In the genomic region with DNA sequence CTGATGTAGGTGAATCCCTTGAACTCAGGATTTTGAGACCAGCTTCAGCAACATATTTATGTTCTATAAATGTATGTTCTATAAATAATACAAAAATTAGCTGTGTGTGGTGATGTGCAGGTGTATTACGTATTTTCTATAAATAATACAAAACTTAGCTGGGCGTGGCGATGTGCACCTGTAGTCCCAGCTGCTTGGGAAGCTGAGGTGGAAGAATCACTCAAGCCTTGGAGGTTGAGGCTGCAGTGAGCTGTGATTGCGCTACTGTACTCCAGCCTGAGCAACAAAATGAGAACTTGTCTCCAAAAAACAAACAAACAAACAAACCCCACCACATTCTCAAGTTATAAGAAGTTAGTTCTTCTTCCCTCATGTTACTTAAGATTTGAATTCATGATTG, we compare ENCODE assay signal across 19 cellular contexts. TPM values are rescaled to one million over a fixed set of nuclear protein-coding genes. Genes with fewer than 3 reads are reported as not detected.
A peak's percentile ranks its signal among the peaks of the same experiment; 100 is the strongest.
DNase-seq lines count a peak whose midpoint lies in the region; ATAC-seq, FAIRE-seq and TF ChIP-seq lines count a peak whose summit lies in the region.
"Had no signal": no experiment of that assay in that cellular context is flagged by ENCODE, and none has a peak within 500 bp of the region (broad histone marks: within the 10 kb centered on the region; RNA-seq: fewer than 3 reads in every experiment).

No MANE protein-coding gene starts in this region.

- TF ChIP-seq RAD21 in GM12878 (IDR thresholded peaks at IDR 0.05; ENCODE audit: insufficient read depth, low read depth, low read length): no peak

- no peaks in the 10 kb centered on the region for H3K36me3 ChIP-seq in OCI-LY1 (ENCODE audit: insufficient read depth, low read length)
- no peaks in the 10 kb centered on the region for H3K36me3 ChIP-seq in GM12878 (ENCODE audit: control insufficient read depth in 2 of 2, insufficient read depth in 2 of 2, low read length in 1 of 2)

- no TSS peak for BruUV-seq in GM12878 (replicated peaks; lab: Mats Ljungman, UMichigan)

- H2AFZ ChIP-seq in OCI-LY1 (ENCODE audit: low read length): no peak overlapping the region
- H2AFZ ChIP-seq in GM12878 (ENCODE audit: control insufficient read depth, low read depth, low read length): no peak overlapping the region
- H2AFZ ChIP-seq: GM23248 had no signal

- no peaks in the 10 kb centered on the region for H3K9me2 ChIP-seq in OCI-LY1 (ENCODE audit: low read depth, low read length)

- intact Hi-C loops in GM12878 (cut with micrococcal nuclease; ENCODE audit: unreplicated experiment): no loop called here

- TF ChIP-seq CTCF in OCI-LY1 (IDR thresholded peaks at IDR 0.05; ENCODE audit: low read length): no peak
- no peak for TF ChIP-seq CTCF in GM12878 (IDR thresholded peaks at IDR 0.05 in 2 of 3, conservative IDR thresholded peaks at IDR 0.05 in 1 of 3; ENCODE audit: control insufficient read depth in 2 of 3, extremely low read depth in 1 of 3, insufficient read depth in 1 of 3, low read depth in 3 of 3, low read length in 3 of 3)

- in situ Hi-C loops in GM12878 (cut with MboI): no loop called here

- POLR2A ChIA-PET in GM12878 (lab: Charles Lee): no interaction called here

- RAD21 ChIA-PET in GM12878 (lab: Charles Lee; ENCODE audit: unreplicated experiment): no interaction called here

- H3K9me3 ChIP-seq in OCI-LY1 (ENCODE audit: low read length) (0 out of 2 replicates have a peak, but pooled peaks cover 6% of the 10 kb centered on the region), GM12878 (replicated peaks; ENCODE audit: control insufficient read depth, insufficient read depth, low read length) (no peaks in the 10 kb centered on the region; the same call in 2 of the 3 replicates)

- TF ChIP-seq POLR2A in GM12878 (IDR thresholded peaks at IDR 0.05; ENCODE audit: low read depth, low read length): no peak

- no peak for FAIRE-seq in GM12878 (lab: Jason Lieb, UNC)
- FAIRE-seq: GM19239, H1 had no signal

- H3K4me1 Mint-ChIP-seq in natural killer cell treated with Interleukin-12 subunit alpha and Interleukin-12 subunit beta and Interleukin-15 and Interleukin-18, amount 100 ng/mL, for 72 hours (ENCODE audit: low read depth in 2 of 2): peaks cover 48 to 49% of the 10 kb centered on the region in 2 donors

- H3K79me2 ChIP-seq in OCI-LY1 (ENCODE audit: insufficient read depth, low read length) (no peaks in the 10 kb centered on the region), GM12878 (ENCODE audit: control insufficient read depth, insufficient read depth, low read length) (no peaks in the 10 kb centered on the region)

- no peak for TF ChIP-seq EP300 in GM12878 (IDR thresholded peaks at IDR 0.05; ENCODE audit: borderline replicate concordance in 1 of 2, control insufficient read depth in 1 of 2, low read depth in 2 of 2, low read length in 2 of 2)

- no peaks in the 10 kb centered on the region for H3F3A ChIP-seq in OCI-LY1 (ENCODE audit: insufficient read depth, low read length)

- peak overlapping the region; percentile 16 for H3K4me3 Mint-ChIP-seq in natural killer cell treated with Interleukin-12 subunit alpha and Interleukin-12 subunit beta and Interleukin-15 and Interleukin-18, amount 100 ng/mL, for 72 hours
- H3K4me3 Mint-ChIP-seq: CD4-positive, alpha-beta memory T cell had no signal

- CTCF ChIA-PET in GM12878 (lab: Yijun Ruan, JAX): no interaction called here

- H3K27ac Mint-ChIP-seq in natural killer cell treated with Interleukin-12 subunit alpha and Interleukin-12 subunit beta and Interleukin-15 and Interleukin-18, amount 100 ng/mL, for 72 hours: peak overlapping the region; percentile 55 to 95
- H3K27ac Mint-ChIP-seq: CD4-positive, alpha-beta memory T cell had no signal

- H3K27me3 ChIP-seq in OCI-LY1 (ENCODE audit: insufficient read depth, low read length) (no peaks in the 10 kb centered on the region), GM12878 (replicated peaks in 1 of 2; ENCODE audit: control insufficient read depth in 2 of 2, insufficient read depth in 2 of 2, low read length in 1 of 2) (no peaks in the 10 kb centered on the region)

- ATAC-seq in GM12878 (no peak), HG03175 (IDR thresholded peaks at IDR 0.05; ENCODE audit: unreplicated experiment) (no peak)
- no peak for ATAC-seq in natural killer cell treated with Interleukin-12 subunit alpha and Interleukin-12 subunit beta and Interleukin-15 and Interleukin-18, amount 100 ng/mL, for 72 hours

- H3K36me3 Mint-ChIP-seq in natural killer cell treated with Interleukin-12 subunit alpha and Interleukin-12 subunit beta and Interleukin-15 and Interleukin-18, amount 100 ng/mL, for 72 hours: peaks cover 27% of the 10 kb centered on the region
- H3K36me3 Mint-ChIP-seq: CD4-positive, alpha-beta memory T cell had no signal

- H3K27ac ChIP-seq in OCI-LY1 (ENCODE audit: low read depth, low read length, poor library complexity, severe bottlenecking) (peak overlapping the region; percentile 99), GM12878 (ENCODE audit: control insufficient read depth, insufficient read depth) (no peak overlapping the region)
- H3K27ac ChIP-seq: GM23248 had no signal

- 0% methylated on average over 4 of the region's 4 CpGs for WGBS in GM12878 (ENCODE audit: insufficient coverage, insufficient replicate concordance, low lambda C conversion rate, missing lambda C conversion rate)

- H3K4me3 ChIP-seq in OCI-LY1 (ENCODE audit: low read depth, low read length, poor library complexity, severe bottlenecking) (no peak overlapping the region), GM12878 (no peak overlapping the region)
- H3K4me3 ChIP-seq: GM23248 had no signal

- H4K20me1 ChIP-seq in OCI-LY1 (ENCODE audit: insufficient read depth, low read length): no peaks in the 10 kb centered on the region
- H4K20me1 ChIP-seq in GM12878 (ENCODE audit: control insufficient read depth, insufficient read depth): no peaks in the 10 kb centered on the region

- H3K4me1 ChIP-seq in OCI-LY1 (ENCODE audit: insufficient read depth, low read length, severe bottlenecking) (peaks cover 49% of the 10 kb centered on the region), GM12878 (ENCODE audit: control insufficient read depth, insufficient read depth, low read length) (peaks cover 3% of the 10 kb centered on the region)

- SMC1A ChIA-PET in GM12878 (lab: Charles Lee; ENCODE audit: uncharacterized antibody, unreplicated experiment): interaction anchor here (0.7 kb wide), 1 partner anchor 240 kb away, joined by 3 read pairs; no protein-coding TSS in a partner anchor

- H3K9ac ChIP-seq in OCI-LY1 (ENCODE audit: low read length) (peak overlapping the region; percentile 10; the same call in 1 of the 2 replicates), GM12878 (ENCODE audit: control insufficient read depth, insufficient read depth, low read length) (no peak overlapping the region)
- H3K9ac ChIP-seq: GM23248 had no signal

- DNase-seq in GM12878 (ENCODE audit: low read depth, low spot score) (no peak), kidney glomerular epithelial cell (lab: John Stamatoyannopoulos, UW) (no peak), DMS 273 (lab: John Stamatoyannopoulos, UW; ENCODE audit: unreplicated experiment) (no peak)
- no peak for DNase-seq in natural killer cell treated with Interleukin-12 subunit alpha and Interleukin-12 subunit beta and Interleukin-15 and Interleukin-18, amount 100 ng/mL, for 72 hours (ENCODE audit: low spot score)
- DNase-seq: C1 segment of cervical spinal cord; Calu3; CD4-positive, alpha-beta memory T cell; COR-L47; DMS153; DMS79; GM23248; H7; HCEC 1CT had no signal

- H3K9me3 Mint-ChIP-seq in natural killer cell treated with Interleukin-12 subunit alpha and Interleukin-12 subunit beta and Interleukin-15 and Interleukin-18, amount 100 ng/mL, for 72 hours: peaks cover 10% of the 10 kb centered on the region

- peak overlapping the region; percentile 37; the same call in 1 of the 2 replicates for H3K4me2 ChIP-seq in OCI-LY1 (ENCODE audit: low read length)
- H3K4me2 ChIP-seq in GM12878 (ENCODE audit: control insufficient read depth, insufficient read depth): no peak overlapping the region

- H3K27me3 Mint-ChIP-seq in natural killer cell treated with Interleukin-12 subunit alpha and Interleukin-12 subunit beta and Interleukin-15 and Interleukin-18, amount 100 ng/mL, for 72 hours: no peaks in the 10 kb centered on the region

RNA-seq across cellular contexts. Expression of a gene that starts 39.5 kb away (rescaled TPM):
- total RNA-seq in GM12878 (2013; cell fraction: nucleolus; rRNA removed): 4.4 and 6.0 TPM in 2 replicates
- total RNA-seq in GM12878 (2014; rRNA removed): 2.1 and 3.2 TPM in 2 replicates
- total RNA-seq in GM12878 (2014; rRNA removed; fragmentation: Illumina TruSeq; extraction: Trizol): 2.0 and 2.4 TPM in 2 replicates
- total RNA-seq in GM12878 (2021): 2.7 and 3.6 TPM in 2 replicates
- 7.2 TPM for polyA plus RNA-seq in GM12878 (2011; ENCODE audit: low read depth)
- 0.71 and 0.99 TPM in 2 replicates for polyA plus RNA-seq in GM12878 (2011; rRNA removed)
- polyA plus RNA-seq in GM12878 (2011; cell fraction: cytosol; rRNA removed): 0.28 and 0.69 TPM in 2 replicates
- polyA plus RNA-seq in GM12878 (2011; cell fraction: nucleus; rRNA removed): 0.86 and 0.99 TPM in 2 replicates
- 7.8 and 9.0 TPM in 2 replicates for polyA plus RNA-seq in GM12878 (2012)
- polyA plus RNA-seq in GM12878 (2014; fragmentation: Illumina TruSeq; extraction: Trizol): 3.1 and 11.1 TPM in 2 replicates
- under 1 TPM; 0.55 to 0.71 TPM for polyA plus RNA-seq in GM12878 (2014; fragmentation: Nextera tagmentation; extraction: Ambion mirVana)
- 3.7 and 4.8 TPM in 2 replicates for polyA plus RNA-seq in GM12878 (2014; rRNA removed)
- polyA plus RNA-seq in GM12878 (2016; fragmentation: Nextera tagmentation; extraction: Ambion mirVana): under 1 TPM; 0.42 to 0.75 TPM
- polyA minus RNA-seq in GM12878 (2011; rRNA and poly(A)+ RNA removed): 0.29 and 0.67 TPM in 2 replicates
- polyA minus RNA-seq in GM12878 (2011; cell fraction: cytosol; rRNA and poly(A)+ RNA removed): 3.2 and 4.9 TPM in 2 replicates
- polyA minus RNA-seq in GM12878 (2011; cell fraction: nucleus; rRNA and poly(A)+ RNA removed): 0.57 and 0.85 TPM in 2 replicates
- total RNA-seq in natural killer cell treated with Interleukin-12 subunit alpha and Interleukin-12 subunit beta and Interleukin-15 and Interleukin-18, amount 100 ng/mL, for 72 hours: 10 to 100 TPM; 24.9 to 48.8 TPM

RNA-seq across cellular contexts. Expression of a gene that starts 55.5 kb away (rescaled TPM):
- total RNA-seq in GM12878 (2013; cell fraction: nucleolus; rRNA removed): 0.20 and 0.48 TPM in 2 replicates
- total RNA-seq in GM12878 (2014; rRNA removed) (under 0.01 TPM in 2 replicates), GM12878 (2014; rRNA removed; fragmentation: Illumina TruSeq; extraction: Trizol) (0.05 TPM in 1 of 2 replicates, not detected in the other), GM12878 (2021) (0.21 TPM in 1 of 2 replicates, not detected in the other)
- 0.47 TPM for polyA plus RNA-seq in GM12878 (2011; ENCODE audit: low read depth)
- polyA plus RNA-seq in GM12878 (2011; rRNA removed) (0.39 and 0.50 TPM in 2 replicates), GM12878 (2014; fragmentation: Illumina TruSeq; extraction: Trizol) (0.03 and 0.63 TPM in 2 replicates), GM12878 (2014; fragmentation: Nextera tagmentation; extraction: Ambion mirVana) (under 1 TPM; 0.11 to 0.15 TPM), GM12878 (2014; rRNA removed) (not detected in 2 replicates), GM12878 (2016; fragmentation: Nextera tagmentation; extraction: Ambion mirVana) (under 1 TPM in 1 of 2 experiments, not detected in 1; 0.19 TPM)
- polyA plus RNA-seq in GM12878 (2011; cell fraction: cytosol; rRNA removed): 0.13 and 0.19 TPM in 2 replicates
- polyA plus RNA-seq in GM12878 (2011; cell fraction: nucleus; rRNA removed): 0.09 and 0.10 TPM in 2 replicates
- polyA plus RNA-seq in GM12878 (2012): 0.62 and 0.93 TPM in 2 replicates
- 0.05 and 0.95 TPM in 2 replicates for polyA minus RNA-seq in GM12878 (2011; rRNA and poly(A)+ RNA removed)
- not detected in 2 replicates for polyA minus RNA-seq in GM12878 (2011; cell fraction: cytosol; rRNA and poly(A)+ RNA removed)
- polyA minus RNA-seq in GM12878 (2011; cell fraction: nucleus; rRNA and poly(A)+ RNA removed): 0.19 and 0.24 TPM in 2 replicates
- 100 to 1,000 TPM in 1 of 2 donors, 10 to 100 TPM in 1; 58.2 to 197 TPM for total RNA-seq in natural killer cell treated with Interleukin-12 subunit alpha and Interleukin-12 subunit beta and Interleukin-15 and Interleukin-18, amount 100 ng/mL, for 72 hours
- total RNA-seq: A172, G401 had no signal

Comparison
In these comparisons a context has a peak if more than half of its experiments do, and no peak if none do; other contexts are left out.
1. RNA of a gene that starts 55.5 kb away (total RNA-seq): 58.2 to 197 TPM in natural killer cell treated with Interleukin-12 subunit alpha and Interleukin-12 subunit beta and Interleukin-15 and Interleukin-18, amount 100 ng/mL, for 72 hours; under 0.01 to 0.48 TPM in GM12878; every median in the first group is over 10 times any median in the second.